ENCODE assay signal across 25 cellular contexts in genomic region chr14:52077261-52077984, GRCh38. TPM values are rescaled to one million over a fixed set of nuclear protein-coding genes. Genes with fewer than 3 reads are reported as not detected.
DNase-seq lines count a peak whose midpoint lies in the region; ATAC-seq and TF ChIP-seq lines count a peak whose summit lies in the region.
"Had no signal": no experiment of that assay in that cellular context is flagged by ENCODE, and none has a peak within 500 bp of the region (broad histone marks: within the 10 kb centered on the region; RNA-seq: fewer than 3 reads in every experiment).

No MANE protein-coding gene starts in this region.

- TF ChIP-seq CTCF in cardiac muscle cell (IDR thresholded peaks at IDR 0.05; ENCODE audit: low read depth, low read length) = peak; percentile 18
- TF ChIP-seq CTCF in right atrium auricular region (IDR thresholded peaks at IDR 0.05) = no peak
- TF ChIP-seq CTCF in brain microvascular endothelial cell (IDR thresholded peaks at IDR 0.05; ENCODE audit: low read depth, low read length, missing control alignments) = no peak

- peak in 1 of 2 donors; percentile 49 for DNase-seq in cardiac muscle cell (ENCODE audit: low read depth in 1 of 2, low spot score in 1 of 2)
- DNase-seq in right atrium auricular region (ENCODE audit: low spot score) = no peak
- peak; percentile 24 for DNase-seq in brain microvascular endothelial cell
- peak; percentile 45 for DNase-seq in iris pigment epithelial cell (ENCODE audit: low read depth)
- no peak for DNase-seq in germinal center (ENCODE audit: low spot score)
- no peak for DNase-seq in sciatic nerve (ENCODE audit: low spot score)
- DNase-seq in COR-L47 (lab: John Stamatoyannopoulos, UW) = no peak
- DNase-seq: activated CD4-positive, alpha-beta T cell treated with anti-CD3 and anti-CD28 coated beads, Interleukin-2, amount 50 U/mL, for 4 hours; amniotic stem cell; central memory CD4-positive, alpha-beta T cell; esophagus squamous epithelium; heart left ventricle; left lung; mucosa of descending colon; NCI-H1694; NCI-H226; NCI-H82; Peyer's patch; T-helper 17 cell had no signal

- H3K27me3 ChIP-seq in cardiac muscle cell (no peaks in the 10 kb centered on the region), right atrium auricular region (no peaks in the 10 kb centered on the region), brain microvascular endothelial cell (replicated peaks) (no peaks in the 10 kb centered on the region)
- H3K27me3 ChIP-seq: BLaER1, esophagus squamous epithelium, heart left ventricle, left lung, Peyer's patch had no signal

- H3K27ac ChIP-seq in cardiac muscle cell (no peak overlapping the region), right atrium auricular region (no peak overlapping the region), brain microvascular endothelial cell (peak overlapping the region; percentile 97)
- H3K27ac ChIP-seq: BLaER1, esophagus squamous epithelium, left lung, Peyer's patch had no signal

- H3K36me3 ChIP-seq in cardiac muscle cell (no peaks in the 10 kb centered on the region), right atrium auricular region (no peaks in the 10 kb centered on the region), brain microvascular endothelial cell (replicated peaks) (no peaks in the 10 kb centered on the region)
- H3K36me3 ChIP-seq: BLaER1, esophagus squamous epithelium, heart left ventricle, left lung, Peyer's patch had no signal

- H3K4me1 ChIP-seq in cardiac muscle cell (ENCODE audit: low read depth) (peaks cover 33% of the 10 kb centered on the region), right atrium auricular region (peaks cover 0 to 34% of the 10 kb centered on the region in 2 donors)
- H3K4me1 ChIP-seq: esophagus squamous epithelium, left lung, Peyer's patch had no signal

- intact Hi-C loops in sciatic nerve (cut with DNase I) = no loop called here

- in situ Hi-C loops in brain microvascular endothelial cell (cut with HindIII; ENCODE audit: low pct_ligation_motif_present, low sequenced_read_pairs) = no loop called here

- H3K9me3 ChIP-seq in cardiac muscle cell (ENCODE audit: low read depth) (no peaks in the 10 kb centered on the region), right atrium auricular region (no peaks in the 10 kb centered on the region)
- H3K9me3 ChIP-seq: A549, esophagus squamous epithelium, heart left ventricle, left lung, mucosa of descending colon, Peyer's patch had no signal

- H3K4me3 ChIP-seq in cardiac muscle cell = no peak overlapping the region
- H3K4me3 ChIP-seq in right atrium auricular region = no peak overlapping the region
- no peak overlapping the region for H3K4me3 ChIP-seq in brain microvascular endothelial cell (ENCODE audit: low read depth, low read length)
- H3K4me3 ChIP-seq: A549, BLaER1, esophagus squamous epithelium, GM23338, heart left ventricle, K562, left lung, mucosa of descending colon, Peyer's patch had no signal

- ATAC-seq in sciatic nerve (no peak), HG03520 (IDR thresholded peaks at IDR 0.05; ENCODE audit: unreplicated experiment) (no peak)
- ATAC-seq: A549, GM23338, K562, left lung, mucosa of descending colon, T-helper 17 cell had no signal

RNA-seq across cellular contexts. Expression of gene NID2, which starts 8.6 kb away (rescaled TPM):
- total RNA-seq in cardiac muscle cell = 275 and 538 TPM in 2 replicates
- polyA plus RNA-seq in cardiac muscle cell = 179 and 341 TPM in 2 replicates
- 10 to 100 TPM; 23.0 to 41.2 TPM for total RNA-seq in right atrium auricular region
- total RNA-seq in sciatic nerve = 125 TPM
- total RNA-seq: G401 had no signal

Comparison
In these comparisons a context has a peak if more than half of its experiments do, and no peak if none do; other contexts are left out.
1. DNase-seq: peak in brain microvascular endothelial cell (single experiment) and iris pigment epithelial cell (single experiment); none in right atrium auricular region (single experiment), germinal center (single experiment), sciatic nerve (single experiment) and COR-L47 (single experiment).